ENCODE assay signal across 15 cellular contexts in genomic region chr2:18911416-18911815, GRCh38.
A peak's percentile ranks its signal among the peaks of the same experiment; 100 is the strongest.
DNase-seq lines count a peak whose midpoint lies in the region; ATAC-seq and TF ChIP-seq lines count a peak whose summit lies in the region.
"Had no signal": no experiment of that assay in that cellular context is flagged by ENCODE, and none has a peak within 500 bp of the region (broad histone marks: within the 10 kb centered on the region; RNA-seq: fewer than 3 reads in every experiment).

No MANE protein-coding gene starts in this region.

- peak overlapping the region; percentile 89 for H4K91ac ChIP-seq in mesenchymal stem cell (ENCODE audit: low read length)

- H3K18ac ChIP-seq in mesenchymal stem cell (ENCODE audit: low read depth in 1 of 2, low read length in 2 of 2), result peak overlapping the region; percentile 52 to 85

- peak overlapping the region in 1 of 2 experiments; percentile 9 for H3K4ac ChIP-seq in mesenchymal stem cell (ENCODE audit: low read depth in 1 of 2, low read length in 2 of 2)

- H3K27me3 ChIP-seq in brain microvascular endothelial cell (replicated peaks) (no peaks in the 10 kb centered on the region), mesenchymal stem cell (ENCODE audit: control insufficient read depth in 1 of 2, insufficient read depth in 1 of 2, low read length in 2 of 2) (no peaks in the 10 kb centered on the region), smooth muscle cell (ENCODE audit: low read depth) (no peaks in the 10 kb centered on the region), right cardiac atrium (ENCODE audit: control insufficient read depth, insufficient read depth) (no peaks in the 10 kb centered on the region)

- no peaks in the 10 kb centered on the region for H3K36me3 ChIP-seq in brain microvascular endothelial cell (replicated peaks)
- H3K36me3 ChIP-seq in mesenchymal stem cell (ENCODE audit: control insufficient read depth in 1 of 2, insufficient read depth in 2 of 2, low read depth in 1 of 2, low read length in 2 of 2), result no peaks in the 10 kb centered on the region
- H3K36me3 ChIP-seq in smooth muscle cell (ENCODE audit: low read depth), result no peaks in the 10 kb centered on the region

- no peaks in the 10 kb centered on the region for H3K9me3 Mint-ChIP-seq in HFFc6
- no peaks in the 10 kb centered on the region for H3K9me3 Mint-ChIP-seq in activated T-cell treated with anti-CD3 and anti-CD28 coated beads, Interleukin-2, amount 50 U/mL, for 4 hours
- H3K9me3 Mint-ChIP-seq: CD4-positive, alpha-beta T cell had no signal

- peak overlapping the region in 1 of 2 experiments; percentile 90 for H3K14ac ChIP-seq in mesenchymal stem cell (ENCODE audit: low read length in 2 of 2)

- no peaks in the 10 kb centered on the region for H3F3A ChIP-seq in smooth muscle cell (ENCODE audit: low read depth)

- peaks cover 5% of the 10 kb centered on the region for H3K9me3 ChIP-seq in mesenchymal stem cell (ENCODE audit: control insufficient read depth, low read length)
- H3K9me3 ChIP-seq in smooth muscle cell (replicated peaks; ENCODE audit: low read depth), result no peaks in the 10 kb centered on the region
- no peaks in the 10 kb centered on the region for H3K9me3 ChIP-seq in right cardiac atrium (ENCODE audit: control insufficient read depth, low read length)

- H2AFZ ChIP-seq in mesenchymal stem cell (ENCODE audit: low read depth, low read length), result no peak overlapping the region
- H2AFZ ChIP-seq in smooth muscle cell (ENCODE audit: low read depth), result peak overlapping the region; percentile 7

- H4K8ac ChIP-seq in mesenchymal stem cell (ENCODE audit: low read length), result peak overlapping the region; percentile 88

- H3K4me3 ChIP-seq in brain microvascular endothelial cell (ENCODE audit: low read depth, low read length) (no peak overlapping the region), mesenchymal stem cell (ENCODE audit: insufficient read depth in 1 of 2, low read depth in 1 of 2, low read length in 2 of 2) (no peak overlapping the region), smooth muscle cell (no peak overlapping the region), right cardiac atrium (ENCODE audit: low read length) (no peak overlapping the region)

- peak overlapping the region; percentile 6 to 98 for H2BK12ac ChIP-seq in mesenchymal stem cell (ENCODE audit: low read length in 2 of 2)

- H3K27me3 Mint-ChIP-seq in HFFc6 (ENCODE audit: insufficient read depth), result no peaks in the 10 kb centered on the region; the same call in 1 of the 2 replicates
- no peaks in the 10 kb centered on the region for H3K27me3 Mint-ChIP-seq in activated T-cell treated with anti-CD3 and anti-CD28 coated beads, Interleukin-2, amount 50 U/mL, for 4 hours (ENCODE audit: low read depth)
- H3K27me3 Mint-ChIP-seq: CD4-positive, alpha-beta T cell had no signal

- intact Hi-C loops in right cardiac atrium (cut with DNase I), result no loop called here

- no peak for ATAC-seq in right cardiac atrium
- no peak for ATAC-seq in activated T-cell treated with anti-CD3 and anti-CD28 coated beads, Interleukin-2, amount 50 U/mL, for 4 hours

- H2BK15ac ChIP-seq in mesenchymal stem cell (ENCODE audit: low read depth, poor library complexity, severe bottlenecking), result peak overlapping the region; percentile 92

- no peaks in the 10 kb centered on the region for H3K79me1 ChIP-seq in mesenchymal stem cell (replicated peaks; ENCODE audit: low read length, poor library complexity, severe bottlenecking)

- H3K4me1 Mint-ChIP-seq in HFFc6 (ENCODE audit: low read depth), result peaks cover 20% of the 10 kb centered on the region
- no peaks in the 10 kb centered on the region for H3K4me1 Mint-ChIP-seq in activated T-cell treated with anti-CD3 and anti-CD28 coated beads, Interleukin-2, amount 50 U/mL, for 4 hours (ENCODE audit: low read depth)

- peak overlapping the region; percentile 10 for H3K27ac ChIP-seq in brain microvascular endothelial cell
- H3K27ac ChIP-seq in mesenchymal stem cell (ENCODE audit: low read length, poor library complexity, severe bottlenecking), result peak overlapping the region; percentile 36
- H3K27ac ChIP-seq in smooth muscle cell (ENCODE audit: low read depth), result peak overlapping the region; percentile 62
- H3K27ac ChIP-seq in right cardiac atrium (ENCODE audit: low read length), result no peak overlapping the region

- no peaks in the 10 kb centered on the region for H4K20me1 ChIP-seq in smooth muscle cell (ENCODE audit: low read depth)

- no peak overlapping the region for H2BK5ac ChIP-seq in mesenchymal stem cell (ENCODE audit: low read depth, low read length, poor library complexity, severe bottlenecking)

- H3K36me3 Mint-ChIP-seq in HFFc6 (ENCODE audit: low read depth), result no peaks in the 10 kb centered on the region
- peaks cover 5% of the 10 kb centered on the region for H3K36me3 Mint-ChIP-seq in activated T-cell treated with anti-CD3 and anti-CD28 coated beads, Interleukin-2, amount 50 U/mL, for 4 hours (ENCODE audit: insufficient read depth)

- no peak overlapping the region for H3K4me2 ChIP-seq in mesenchymal stem cell (ENCODE audit: low read length, poor library complexity, severe bottlenecking)
- H3K4me2 ChIP-seq in smooth muscle cell, result peak overlapping the region; percentile 68

- H2AK5ac ChIP-seq in mesenchymal stem cell (ENCODE audit: low read length, severe bottlenecking), result peak overlapping the region; percentile 42

- peak overlapping the region; percentile 81 for H3K27ac Mint-ChIP-seq in HFFc6
- H3K27ac Mint-ChIP-seq: CD4-positive, alpha-beta T cell had no signal

- H2BK120ac ChIP-seq in mesenchymal stem cell (ENCODE audit: low read depth, low read length), result no peak overlapping the region

- H3K79me2 ChIP-seq in smooth muscle cell (ENCODE audit: low read depth), result no peaks in the 10 kb centered on the region

- DNase-seq in HFFc6 (no peak), brain microvascular endothelial cell (no peak), mesenchymal stem cell (no peak), smooth muscle cell (lab: John Stamatoyannopoulos, UW; ENCODE audit: unreplicated experiment) (no peak), HuH-7.5 (ENCODE audit: low spot score) (no peak), GOT3 (lab: John Stamatoyannopoulos, UW) (no peak), right cardiac atrium (no peak)
- no peak for DNase-seq in activated T-cell treated with anti-CD3 and anti-CD28 coated beads, Interleukin-2, amount 50 U/mL, for 4 hours
- DNase-seq: CD4-positive, alpha-beta T cell; DMS79 treated with DMSO at 0.1 percent for 48 hours; Kasumi-1; NCI-H187 treated with DMSO at 0.1 percent for 48 hours; NCI-H446; NCI-H748 treated with DMSO at 0.1 percent for 48 hours; SHP77 had no signal

- H3K23ac ChIP-seq in mesenchymal stem cell (ENCODE audit: low read length in 2 of 2), result peak overlapping the region in 1 of 2 experiments; percentile 25

- 98% methylated on average over 7 of the region's 7 CpGs for WGBS in mesenchymal stem cell
- WGBS in smooth muscle cell (ENCODE audit: low lambda C conversion rate), result 95% methylated on average over 1 of the region's 7 CpGs
- WGBS in right cardiac atrium, result 96% methylated on average over 7 of the region's 7 CpGs

- peaks cover 6% of the 10 kb centered on the region for H3K4me1 ChIP-seq in mesenchymal stem cell (ENCODE audit: control insufficient read depth, insufficient read depth, low read depth, low read length)
- peaks cover 4% of the 10 kb centered on the region for H3K4me1 ChIP-seq in smooth muscle cell (ENCODE audit: low read depth)
- no peaks in the 10 kb centered on the region for H3K4me1 ChIP-seq in right cardiac atrium (ENCODE audit: control insufficient read depth, insufficient read depth, low read length)

- in situ Hi-C loops in brain microvascular endothelial cell (cut with HindIII; ENCODE audit: low pct_ligation_motif_present, low sequenced_read_pairs), result no loop called here

- no peak for TF ChIP-seq CTCF in HFFc6 (IDR thresholded peaks at IDR 0.05)
- no peak for TF ChIP-seq CTCF in brain microvascular endothelial cell (IDR thresholded peaks at IDR 0.05; ENCODE audit: low read depth, low read length, missing control alignments)
- no peak for TF ChIP-seq CTCF in smooth muscle cell (IDR thresholded peaks at IDR 0.05; ENCODE audit: borderline replicate concordance, insufficient read depth, poor library complexity, severe bottlenecking)

- H3K4me3 Mint-ChIP-seq in HFFc6, result no peak overlapping the region
- H3K4me3 Mint-ChIP-seq in activated T-cell treated with anti-CD3 and anti-CD28 coated beads, Interleukin-2, amount 50 U/mL, for 4 hours, result no peak overlapping the region
- H3K4me3 Mint-ChIP-seq: CD4-positive, alpha-beta T cell had no signal

- H3K9ac ChIP-seq in mesenchymal stem cell (ENCODE audit: low read length) (peak overlapping the region; percentile 29), smooth muscle cell (ENCODE audit: low read depth) (no peak overlapping the region)
